In the genomic region with DNA sequence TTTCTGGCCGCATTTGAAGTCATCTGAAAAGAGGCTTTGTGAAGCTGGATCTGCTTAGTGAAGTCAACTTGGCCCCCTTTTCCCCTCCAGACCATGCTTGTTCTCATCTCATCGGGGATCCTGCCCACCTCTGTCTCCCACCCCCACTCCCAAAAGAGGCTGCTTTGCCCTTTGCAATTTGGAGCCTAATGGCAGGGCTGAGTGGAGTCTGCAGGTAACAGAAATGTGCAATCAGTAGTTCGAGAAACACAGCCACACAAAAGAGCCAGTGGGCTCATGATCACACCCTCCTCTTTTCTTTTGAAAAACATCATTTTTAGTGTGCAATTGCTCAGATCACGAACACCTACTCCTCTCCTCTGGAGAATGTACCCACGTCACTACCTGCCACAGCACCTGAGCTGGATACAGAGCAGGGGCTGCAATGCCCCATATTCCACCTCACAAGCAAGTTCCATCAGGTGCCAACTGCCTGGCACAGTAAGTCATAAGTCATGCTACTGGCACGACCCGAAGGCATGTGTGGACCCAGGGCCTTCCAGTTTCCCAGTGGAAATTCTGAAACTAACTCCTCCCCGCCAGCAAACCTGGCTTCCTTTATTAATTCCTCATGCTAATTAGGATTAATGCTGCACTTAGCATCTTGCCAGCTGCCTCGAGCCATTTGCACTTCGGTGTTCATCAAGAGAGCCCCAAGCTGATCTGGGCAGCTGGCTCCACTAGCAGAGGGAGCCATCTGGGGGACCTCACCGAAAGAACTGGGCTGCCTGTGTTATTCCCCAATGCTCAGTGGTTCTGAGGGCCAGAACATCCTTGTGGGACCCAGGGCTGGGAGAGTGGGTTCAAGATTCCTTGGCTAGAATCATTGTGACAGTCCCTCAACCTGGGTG, we compare ENCODE assay signal across 1 cellular context.
TF ChIP-seq lines count a peak whose summit lies in the region.

No MANE protein-coding gene starts in this region.

TF ChIP-seq in GM23338, 12 proteins besides CTCF, POLR2A, EP300 and RAD21 (continued from another document):
- TF ChIP-seq REST (IDR thresholded peaks at IDR 0.05; ENCODE audit: unreplicated experiment) (no peak), CREB1 (CRISPR knock-in tag; IDR thresholded peaks at IDR 0.05; ENCODE audit: low read depth) (no peak), EZH2phosphoT487 (IDR thresholded peaks at IDR 0.05; ENCODE audit: unreplicated experiment) (no peak), NANOG (IDR thresholded peaks at IDR 0.05; ENCODE audit: borderline replicate concordance) (no peak)
